ENCODE assay signal across 6 cellular contexts in genomic region chr4:675036-675804, GRCh38. TPM values are rescaled to one million over a fixed set of nuclear protein-coding genes. Genes with fewer than 3 reads are reported as not detected.
DNase-seq lines count a peak whose midpoint lies in the region; ATAC-seq and TF ChIP-seq lines count a peak whose summit lies in the region.

No MANE protein-coding gene starts in this region.

- DNase-seq in BE2C (peak; percentile 8), chondrocyte (ENCODE audit: low spot score) (no peak), osteocyte (ENCODE audit: extremely low spot score, unreplicated experiment) (no peak), NCI-H524 (lab: John Stamatoyannopoulos, UW) (no peak)
- DNase-seq in stimulated activated naive CD4-positive, alpha-beta T cell treated with Interleukin-2 at 50 U/mL for 16 hours (lab: John Stamatoyannopoulos, UW): no peak

- H3K4me1 ChIP-seq in BE2C: peaks cover 2% of the 10 kb centered on the region; the same call in 1 of the 2 replicates

- H3K27me3 Mint-ChIP-seq in chondrocyte (ENCODE audit: low read depth) (no peaks in the 10 kb centered on the region), osteocyte (ENCODE audit: unreplicated experiment) (no peaks in the 10 kb centered on the region)

- H3K9me3 ChIP-seq in BE2C: no peaks in the 10 kb centered on the region

- peak overlapping the region; percentile 85 for H3K4me3 Mint-ChIP-seq in chondrocyte (ENCODE audit: unreplicated experiment)
- peak overlapping the region; percentile 79 for H3K4me3 Mint-ChIP-seq in osteocyte (ENCODE audit: unreplicated experiment)

- H3K4me1 Mint-ChIP-seq in chondrocyte (ENCODE audit: low read depth) (peaks cover 8% of the 10 kb centered on the region), osteocyte (ENCODE audit: unreplicated experiment) (peaks cover 11% of the 10 kb centered on the region)

- peak overlapping the region; percentile 27 for H3K27ac Mint-ChIP-seq in chondrocyte (ENCODE audit: unreplicated experiment)
- H3K27ac Mint-ChIP-seq in osteocyte (ENCODE audit: unreplicated experiment): peak overlapping the region; percentile 50

- peak; percentile 2 for ATAC-seq in HG03066 (IDR thresholded peaks at IDR 0.05; ENCODE audit: low read depth, unreplicated experiment)

- peak overlapping the region; percentile 91 for H3K4me3 ChIP-seq in BE2C (ENCODE audit: low read depth, low read length)

- H3K36me3 Mint-ChIP-seq in chondrocyte (ENCODE audit: low read depth) (peaks cover 12% of the 10 kb centered on the region), osteocyte (ENCODE audit: unreplicated experiment) (peaks cover 8% of the 10 kb centered on the region)

- H3K36me3 ChIP-seq in BE2C: peaks cover 27% of the 10 kb centered on the region

- H3K9me3 Mint-ChIP-seq in chondrocyte (ENCODE audit: low read depth) (no peaks in the 10 kb centered on the region), osteocyte (ENCODE audit: unreplicated experiment) (no peaks in the 10 kb centered on the region)

- TF ChIP-seq CTCF in BE2C (IDR thresholded peaks at IDR 0.05; ENCODE audit: low read depth, low read length) (no peak), chondrocyte (IDR thresholded peaks at IDR 0.05) (no peak), osteocyte (IDR thresholded peaks at IDR 0.05) (no peak)

- H3K27me3 ChIP-seq in BE2C: no peaks in the 10 kb centered on the region

RNA-seq across cellular contexts. Expression of gene MYL5, which starts 0.9 kb away (rescaled TPM):
- polyA plus RNA-seq in BE2C (2012; ENCODE audit: insufficient read depth, insufficient read length, low read depth): 10.4 TPM
- 22.8 to 26.5 TPM (median 25.6 TPM) in 3 replicates for total RNA-seq in chondrocyte
- total RNA-seq in osteocyte: 32.2 and 32.3 TPM in 2 replicates

RNA-seq across cellular contexts. Expression of gene ATP5ME, which starts 1.1 kb away (rescaled TPM):
- polyA plus RNA-seq in BE2C (2012; ENCODE audit: insufficient read depth, insufficient read length, low read depth): 946 TPM
- total RNA-seq in chondrocyte: 240 to 279 TPM (median 256 TPM) in 3 replicates
- total RNA-seq in osteocyte: 261 and 271 TPM in 2 replicates

RNA-seq across cellular contexts. Expression of gene SLC49A3, which starts 13.7 kb away (rescaled TPM):
- polyA plus RNA-seq in BE2C (2012; ENCODE audit: insufficient read depth, insufficient read length, low read depth): 0.34 TPM
- total RNA-seq in chondrocyte (0.85 to 1.3 TPM (median 0.89 TPM) in 3 replicates), osteocyte (0.31 and 0.67 TPM in 2 replicates)

RNA-seq across cellular contexts. Expression of gene PCGF3, which starts 30.4 kb away (rescaled TPM):
- 45.4 TPM for polyA plus RNA-seq in BE2C (2012; ENCODE audit: insufficient read depth, insufficient read length, low read depth)
- total RNA-seq in chondrocyte (54.1 to 60.8 TPM (median 55.4 TPM) in 3 replicates), osteocyte (69.8 and 70.0 TPM in 2 replicates)

RNA-seq across cellular contexts. Expression of gene PDE6B, which starts 49.8 kb away (rescaled TPM):
- polyA plus RNA-seq in BE2C (2012; ENCODE audit: insufficient read depth, insufficient read length, low read depth): 4.8 TPM
- total RNA-seq in chondrocyte (0.46 to 2.3 TPM (median 2.3 TPM) in 3 replicates), osteocyte (1.6 TPM in 2 replicates)
